ENCODE assay signal across 17 cellular contexts in the genomic region with DNA sequence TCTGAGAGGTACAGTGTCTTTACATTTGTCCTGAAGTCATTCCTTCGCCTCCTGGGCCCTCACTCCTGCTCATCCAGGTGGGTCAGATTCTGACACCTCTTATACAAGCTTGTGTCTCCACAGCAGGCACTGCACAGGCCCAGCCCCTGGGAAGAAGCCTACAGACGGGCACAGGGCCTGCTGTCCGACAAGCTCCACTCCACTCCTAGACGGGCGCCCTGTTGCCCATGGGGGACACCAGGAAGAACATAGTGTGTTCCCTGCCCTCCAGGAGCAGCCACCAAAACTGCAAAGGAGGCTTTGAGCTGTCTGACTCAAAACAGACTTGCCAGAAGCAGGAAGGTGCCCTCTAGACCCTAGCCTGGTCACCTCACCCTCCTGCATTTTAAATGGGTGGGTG. TPM values are rescaled to one million over a fixed set of nuclear protein-coding genes. Genes with fewer than 3 reads are reported as not detected.
DNase-seq lines count a peak whose midpoint lies in the region; FAIRE-seq and TF ChIP-seq lines count a peak whose summit lies in the region.
"Had no signal": no experiment of that assay in that cellular context is flagged by ENCODE, and none has a peak within 500 bp of the region (broad histone marks: within the 10 kb centered on the region; RNA-seq: fewer than 3 reads in every experiment).

No MANE protein-coding gene starts in this region.

- H3K36me3 ChIP-seq in A673 (ENCODE audit: insufficient read depth, low read length, poor library complexity, severe bottlenecking) (no peaks in the 10 kb centered on the region), astrocyte (ENCODE audit: insufficient read depth, low read length) (no peaks in the 10 kb centered on the region), trophoblast cell (ENCODE audit: control insufficient read depth in 1 of 2, insufficient read depth in 2 of 2, low read length in 2 of 2) (peaks cover 4 to 16% of the 10 kb centered on the region in 2 experiments), tibial nerve (no peaks in the 10 kb centered on the region)

- no peak overlapping the region for H3K14ac ChIP-seq in H9 (ENCODE audit: insufficient read depth, low read length)
- H3K14ac ChIP-seq in trophoblast cell (ENCODE audit: low read length): no peak overlapping the region

- no peak overlapping the region for H3K23ac ChIP-seq in H9 (ENCODE audit: insufficient read length, low read depth, low read length)
- no peak overlapping the region for H3K23ac ChIP-seq in trophoblast cell (ENCODE audit: low read length)

- no peak overlapping the region for H3K4me2 ChIP-seq in H9 (ENCODE audit: insufficient read depth, insufficient read length, low read length)
- no peak overlapping the region for H3K4me2 ChIP-seq in astrocyte (ENCODE audit: low read length)
- H3K4me2 ChIP-seq in trophoblast cell (ENCODE audit: low read length): no peak overlapping the region
- H3K4me2 ChIP-seq: A549 had no signal

- no peak for FAIRE-seq in astrocyte (lab: Jason Lieb, UNC)
- FAIRE-seq: A549, D721Med, GM12892 had no signal

- DNase-seq in A673 (ENCODE audit: low spot score) (no peak), H9 (no peak), astrocyte (ENCODE audit: low read depth) (no peak), trophoblast cell (no peak), islet precursor cell (no peak), G401 (ENCODE audit: low spot score) (no peak), tibial nerve (ENCODE audit: low spot score in 2 of 2) (no peak)
- DNase-seq: CD8-positive, alpha-beta T cell; COR-L47; DMS153; DMS79 treated with DMSO at 0.1 percent for 48 hours; EL; GDM1 had no signal

- peaks cover 0 to 3% of the 10 kb centered on the region in 2 experiments; a peak in 1 of 5 replicates for H3K9me3 Mint-ChIP-seq in H9
- no peaks in the 10 kb centered on the region for H3K9me3 Mint-ChIP-seq in astrocyte (ENCODE audit: unreplicated experiment)
- H3K9me3 Mint-ChIP-seq: CD8-positive, alpha-beta T cell had no signal

- TF ChIP-seq CTCF in A673 (conservative IDR thresholded peaks at IDR 0.05; ENCODE audit: low read depth, low read length) (no peak), H9 (conservative IDR thresholded peaks at IDR 0.05) (no peak), astrocyte (IDR thresholded peaks at IDR 0.05; ENCODE audit: insufficient read depth, low read depth, low read length) (no peak), tibial nerve (IDR thresholded peaks at IDR 0.05) (no peak)

- no peaks in the 10 kb centered on the region for H3K36me3 Mint-ChIP-seq in H9 (ENCODE audit: insufficient read depth in 1 of 3, low read depth in 3 of 3)
- peaks cover 9% of the 10 kb centered on the region for H3K36me3 Mint-ChIP-seq in astrocyte (ENCODE audit: low read depth, unreplicated experiment)
- H3K36me3 Mint-ChIP-seq: CD14-positive monocyte; CD8-positive, alpha-beta T cell had no signal

- no peak overlapping the region for H3T11ph ChIP-seq in H9 (ENCODE audit: low read length)

- no peak overlapping the region for H2BK5ac ChIP-seq in H9 (ENCODE audit: insufficient read length, low read length)
- no peak overlapping the region for H2BK5ac ChIP-seq in trophoblast cell (ENCODE audit: low read depth, low read length, poor library complexity)

- H3K4me3 Mint-ChIP-seq in H9 (no peak overlapping the region), astrocyte (ENCODE audit: unreplicated experiment) (peak overlapping the region; percentile 34)
- H3K4me3 Mint-ChIP-seq: CD14-positive monocyte; CD8-positive, alpha-beta T cell had no signal

- H3K18ac ChIP-seq in H9 (ENCODE audit: insufficient read length, low read depth, low read length): no peak overlapping the region
- H3K18ac ChIP-seq in trophoblast cell (ENCODE audit: low read length): peak overlapping the region; percentile 45

- no peak for TF ChIP-seq POLR2A in tibial nerve (IDR thresholded peaks at IDR 0.05)

- H3K4ac ChIP-seq in H9 (ENCODE audit: low read depth, low read length) (no peak overlapping the region), trophoblast cell (ENCODE audit: low read depth, low read length) (no peak overlapping the region)

- no peaks in the 10 kb centered on the region for H3K79me1 ChIP-seq in H9 (ENCODE audit: insufficient read depth, low read depth, low read length, poor library complexity, severe bottlenecking)
- peaks cover 6% of the 10 kb centered on the region for H3K79me1 ChIP-seq in trophoblast cell (ENCODE audit: low read length)

- CTCF ChIA-PET in A673 (lab: Charles Lee): no interaction called here

- in situ Hi-C loops in G401 (cut with HindIII; ENCODE audit: low sequenced_read_pairs): no loop called here

- peaks cover 55 to 60% of the 10 kb centered on the region in 2 experiments for H3K4me1 Mint-ChIP-seq in H9
- peaks cover 28% of the 10 kb centered on the region for H3K4me1 Mint-ChIP-seq in astrocyte (ENCODE audit: low read depth, unreplicated experiment)

- H4K5ac ChIP-seq in H9 (ENCODE audit: insufficient read length, low read depth, low read length): no peak overlapping the region

- H3K23me2 ChIP-seq in H9 (ENCODE audit: insufficient read length, low read depth, low read length, poor library complexity, severe bottlenecking): no peaks in the 10 kb centered on the region

- no peak overlapping the region for H3K9ac ChIP-seq in H9 (ENCODE audit: extremely low read depth, insufficient read length, low read length)
- no peak overlapping the region for H3K9ac ChIP-seq in astrocyte (ENCODE audit: low read length)
- H3K9ac ChIP-seq in trophoblast cell (ENCODE audit: low read length): no peak overlapping the region

- H2BK12ac ChIP-seq in H9 (ENCODE audit: insufficient read length, low read depth, low read length) (no peak overlapping the region), trophoblast cell (ENCODE audit: low read length) (no peak overlapping the region)

- no peak overlapping the region for H2BK20ac ChIP-seq in H9 (ENCODE audit: low read depth, low read length, poor library complexity, severe bottlenecking)

- H3K27me3 Mint-ChIP-seq in H9 (ENCODE audit: low read depth) (no peaks in the 10 kb centered on the region), astrocyte (ENCODE audit: low read depth, unreplicated experiment) (no peaks in the 10 kb centered on the region)

- H4K20me1 ChIP-seq in H9 (ENCODE audit: control insufficient read depth, insufficient read depth, insufficient read length) (no peaks in the 10 kb centered on the region), astrocyte (ENCODE audit: insufficient read depth, low read length) (peaks cover 18% of the 10 kb centered on the region)

- H3K27ac Mint-ChIP-seq in H9 (peak overlapping the region; percentile 27 to 80 (median 66); a peak in 2 of 7 replicates), astrocyte (ENCODE audit: unreplicated experiment) (no peak overlapping the region)
- H3K27ac Mint-ChIP-seq: CD8-positive, alpha-beta T cell had no signal

- intact Hi-C loops in A673 (cut with micrococcal nuclease; ENCODE audit: unreplicated experiment): no loop called here

- H2BK15ac ChIP-seq in H9 (ENCODE audit: low read depth, low read length): no peak overlapping the region

- H3K4me1 ChIP-seq in A673 (ENCODE audit: insufficient read depth, low read length, poor library complexity, severe bottlenecking) (peaks cover 31% of the 10 kb centered on the region), H9 (ENCODE audit: insufficient read depth, low read length) (peaks cover 8% of the 10 kb centered on the region; the same call in 1 of the 2 replicates), astrocyte (ENCODE audit: insufficient read depth, low read length) (peaks cover 37% of the 10 kb centered on the region), trophoblast cell (ENCODE audit: control insufficient read depth in 1 of 2, insufficient read depth in 2 of 2, low read length in 2 of 2) (peaks cover 12 to 26% of the 10 kb centered on the region in 2 experiments), tibial nerve (peaks cover 0 to 8% (median 0%) of the 10 kb centered on the region in 4 donors)

- H3K27ac ChIP-seq in A673 (ENCODE audit: low read depth, low read length, poor library complexity, severe bottlenecking) (peak overlapping the region; percentile 37), H9 (ENCODE audit: insufficient read length, low read depth, low read length) (no peak overlapping the region), astrocyte (ENCODE audit: low read depth, low read length) (no peak overlapping the region), trophoblast cell (ENCODE audit: low read depth, low read length) (no peak overlapping the region), tibial nerve (no peak overlapping the region)
- H3K27ac ChIP-seq: A549 had no signal

- no peak overlapping the region for H4K12ac ChIP-seq in trophoblast cell (ENCODE audit: low read depth, low read length)

- H3K27me3 ChIP-seq in A673 (replicated peaks; ENCODE audit: insufficient read depth, low read depth, low read length, poor library complexity) (no peaks in the 10 kb centered on the region), H9 (ENCODE audit: insufficient read depth, low read length) (no peaks in the 10 kb centered on the region), astrocyte (ENCODE audit: insufficient read depth, low read length) (no peaks in the 10 kb centered on the region), trophoblast cell (ENCODE audit: insufficient read depth, low read length) (no peaks in the 10 kb centered on the region), tibial nerve (no peaks in the 10 kb centered on the region)

- H2BK120ac ChIP-seq in H9 (ENCODE audit: low read depth, low read length, poor library complexity, severe bottlenecking) (no peak overlapping the region), trophoblast cell (ENCODE audit: insufficient read depth, low read length, poor library complexity) (no peak overlapping the region)

- TF ChIP-seq EP300 in tibial nerve (IDR thresholded peaks at IDR 0.05): no peak

- H2AK5ac ChIP-seq in H9 (ENCODE audit: insufficient read length, low read length) (no peak overlapping the region), trophoblast cell (ENCODE audit: low read length) (no peak overlapping the region)

- WGBS in H9 (ENCODE audit: extremely low coverage, insufficient read length, low lambda C conversion rate): no CpG with 5 or more reads among the region's 5 CpGs
- no CpG with 5 or more reads among the region's 5 CpGs for WGBS in trophoblast cell (ENCODE audit: extremely low coverage, insufficient coverage, insufficient read length)
- 87 to 88% methylated on average over 5 of the region's 5 CpGs for WGBS in tibial nerve, 2 donors

- H2AFZ ChIP-seq in H9 (ENCODE audit: low read length) (no peak overlapping the region), astrocyte (ENCODE audit: low read depth, low read length) (no peak overlapping the region), trophoblast cell (ENCODE audit: insufficient read depth, low read length, poor library complexity) (no peak overlapping the region)

- H3K4me3 ChIP-seq in A673 (ENCODE audit: low read depth, low read length, poor library complexity, severe bottlenecking): no peak overlapping the region
- no peak overlapping the region for H3K4me3 ChIP-seq in astrocyte (ENCODE audit: insufficient read depth, low read depth, low read length)
- no peak overlapping the region for H3K4me3 ChIP-seq in trophoblast cell (ENCODE audit: low read depth, low read length)
- no peak overlapping the region for H3K4me3 ChIP-seq in tibial nerve
- H3K4me3 ChIP-seq: A549 had no signal

- no TSS peak for BruUV-seq in A673 (replicated peaks; lab: Mats Ljungman, UMichigan)

- no peak overlapping the region for H3K56ac ChIP-seq in H9 (ENCODE audit: insufficient read length, low read depth, low read length)

- H4K8ac ChIP-seq in H9 (replicated peaks; ENCODE audit: insufficient read length, low read depth, low read length) (no peak overlapping the region), trophoblast cell (ENCODE audit: low read depth, low read length) (no peak overlapping the region)

- POLR2A ChIA-PET in A673 (lab: Charles Lee; ENCODE audit: low non-redundant PET): no interaction called here

- no peak overlapping the region for H4K91ac ChIP-seq in H9 (ENCODE audit: insufficient read length, low read depth, low read length)
- no peak overlapping the region for H4K91ac ChIP-seq in trophoblast cell (ENCODE audit: low read depth, low read length)

- H3K9me3 ChIP-seq in A673 (ENCODE audit: low read depth, low read length, poor library complexity, severe bottlenecking) (no peaks in the 10 kb centered on the region), H9 (ENCODE audit: control insufficient read depth, low read depth, low read length) (no peaks in the 10 kb centered on the region), astrocyte (ENCODE audit: insufficient read depth, low read depth, low read length) (no peaks in the 10 kb centered on the region), trophoblast cell (ENCODE audit: insufficient read depth, low read depth, low read length) (peaks cover 3% of the 10 kb centered on the region), tibial nerve (no peaks in the 10 kb centered on the region)
- H3K9me3 ChIP-seq: A549 had no signal

- no peaks in the 10 kb centered on the region for H3K79me2 ChIP-seq in H9 (ENCODE audit: insufficient read depth, low read length)
- no peaks in the 10 kb centered on the region for H3K79me2 ChIP-seq in astrocyte (ENCODE audit: insufficient read depth, low read length)
- peaks cover 2% of the 10 kb centered on the region for H3K79me2 ChIP-seq in trophoblast cell (ENCODE audit: control insufficient read depth, insufficient read depth, low read length, poor library complexity)

RNA-seq across cellular contexts. Expression of a gene that starts 45.6 kb away (rescaled TPM):
- total RNA-seq in A673 (2021): 6.1 and 6.6 TPM in 2 replicates
- 9.2 and 10.2 TPM in 2 replicates for total RNA-seq in H9 (2021)
- total RNA-seq in astrocyte: 3.2 and 3.4 TPM in 2 replicates
- 6.4 and 6.8 TPM in 2 replicates for polyA plus RNA-seq in trophoblast cell (2013)
- total RNA-seq in G401 (2014; rRNA removed; shearing (Covaris generic)): 3.3 and 3.4 TPM in 2 replicates
- total RNA-seq in tibial nerve: 10 to 100 TPM in 1 of 4 donors, 1 to 10 TPM in 3; 6.5 to 10.1 (median 7.4) TPM
